In the genomic region with DNA sequence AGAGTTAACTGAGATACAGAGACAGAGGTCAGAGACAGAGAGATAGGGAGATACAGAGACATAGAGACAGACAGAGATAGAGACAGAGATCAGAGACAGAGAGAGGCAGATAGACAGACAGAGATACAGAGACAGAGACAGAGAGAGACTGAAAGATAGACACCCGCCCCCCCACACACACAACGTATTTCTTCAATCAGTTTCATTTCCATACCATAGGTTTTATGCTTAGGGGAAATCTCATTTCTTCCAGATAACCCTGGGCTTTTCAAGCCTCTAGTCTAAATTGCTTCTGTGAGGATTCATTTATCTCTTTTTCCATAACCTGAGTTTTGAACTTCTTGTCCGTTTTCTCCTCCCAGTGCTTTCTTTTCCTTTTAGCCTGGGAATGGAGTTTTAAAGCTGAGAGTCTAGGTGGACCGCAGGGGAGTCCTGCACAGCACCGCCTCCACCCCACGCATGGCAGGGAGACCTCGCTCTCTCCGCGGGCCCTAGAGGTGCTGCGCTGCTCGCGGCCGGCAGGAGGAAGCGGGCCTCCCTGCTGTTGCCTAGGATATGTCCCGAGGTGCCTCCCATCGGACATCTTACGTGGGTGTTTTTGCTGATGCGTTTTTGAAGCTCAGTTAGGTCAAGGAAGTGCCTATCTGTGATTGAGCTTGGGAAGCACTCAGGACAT, we compare ENCODE assay signal across 7 cellular contexts.
DNase-seq lines count a peak whose midpoint lies in the region; ATAC-seq and TF ChIP-seq lines count a peak whose summit lies in the region.

No MANE protein-coding gene starts in this region.

- H3K9ac ChIP-seq in Karpas-422 (ENCODE audit: low read length) (no peak overlapping the region), duodenal mucosa (ENCODE audit: low read depth in 1 of 2, low read length in 2 of 2) (peak overlapping the region in 1 of 2 donors; percentile 5)

- H3K4me2 ChIP-seq in Karpas-422 (ENCODE audit: low read depth, low read length, poor library complexity, severe bottlenecking) = peak overlapping the region; percentile 57

- no peak for TF ChIP-seq CTCF in GM10248 (IDR thresholded peaks at IDR 0.05; ENCODE audit: control extremely low read depth, extremely low read depth, low read depth, missing control alignments)
- no peak for TF ChIP-seq CTCF in WTC11 (IDR thresholded peaks at IDR 0.05)
- no peak for TF ChIP-seq CTCF in stomach (IDR thresholded peaks at IDR 0.05)

- intact Hi-C loops in stomach (cut with DNase I; ENCODE audit: low total_unique reads) = loop anchor here (10.0 kb wide), 1 partner anchor 477 kb away; no protein-coding TSS in a partner anchor

- H3K9me3 Mint-ChIP-seq in WTC11 = peaks cover 6% of the 10 kb centered on the region

- H4K20me1 ChIP-seq in Karpas-422 (ENCODE audit: insufficient read depth, low read depth, low read length) = no peaks in the 10 kb centered on the region

- no peaks in the 10 kb centered on the region for H3K9me2 ChIP-seq in Karpas-422 (replicated peaks; ENCODE audit: insufficient read depth, low read length)

- no peaks in the 10 kb centered on the region for H3K9me3 ChIP-seq in Karpas-422 (ENCODE audit: low read length)
- no peaks in the 10 kb centered on the region for H3K9me3 ChIP-seq in duodenal mucosa (ENCODE audit: control insufficient read depth in 1 of 2, low read length in 2 of 2)
- H3K9me3 ChIP-seq in mesodermal cell (ENCODE audit: control insufficient read depth, low read length) = no peaks in the 10 kb centered on the region
- H3K9me3 ChIP-seq in stomach = no peaks in the 10 kb centered on the region

- no peak for TF ChIP-seq POLR2A in stomach (IDR thresholded peaks at IDR 0.05)

- ATAC-seq in GM21737 (IDR thresholded peaks at IDR 0.05; ENCODE audit: unreplicated experiment) = peak; percentile 74
- ATAC-seq in WTC11 = peak; percentile 82

- H3K27me3 Mint-ChIP-seq in WTC11 (ENCODE audit: low read depth) = peaks cover 51% of the 10 kb centered on the region

- H3K27ac ChIP-seq in Karpas-422 (ENCODE audit: low read length) = no peak overlapping the region
- H3K27ac ChIP-seq in duodenal mucosa (ENCODE audit: low read depth, low read length) = no peak overlapping the region
- H3K27ac ChIP-seq in mesodermal cell (ENCODE audit: low read depth, low read length, severe bottlenecking) = no peak overlapping the region
- peak overlapping the region in 1 of 5 donors; percentile 24 for H3K27ac ChIP-seq in stomach

- peak overlapping the region; percentile 82 for H3K4me3 Mint-ChIP-seq in WTC11

- POLR2A ChIA-PET in GM10248 (lab: Yijun Ruan, JAX) (no interaction called here), WTC11 (lab: Charles Lee) (interaction anchor here (0.7 kb wide), 1 partner anchor 1868 kb away, joined by 5 read pairs; no protein-coding TSS in a partner anchor)

- H3K36me3 ChIP-seq in Karpas-422 (ENCODE audit: insufficient read depth, low read length) (no peaks in the 10 kb centered on the region), duodenal mucosa (ENCODE audit: control insufficient read depth in 1 of 2, insufficient read depth in 2 of 2, low read length in 2 of 2) (no peaks in the 10 kb centered on the region), mesodermal cell (ENCODE audit: control insufficient read depth, insufficient read depth, low read length) (no peaks in the 10 kb centered on the region), stomach (no peaks in the 10 kb centered on the region)

- DNase-seq in GM10248 (ENCODE audit: extremely low spot score) = peak; percentile 47
- DNase-seq in Karpas-422 = peak; percentile 56
- peak; percentile 51 for DNase-seq in WTC11 (ENCODE audit: low spot score)
- DNase-seq in stomach = peak; percentile 56

- 8 to 10% methylated on average over 12 to 15 of the region's 18 CpGs for WGBS in mesodermal cell (ENCODE audit: insufficient coverage in 2 of 2), 2 experiments
- WGBS in stomach, 5 donors = 5 to 8% (median 7%) methylated on average over 18 of the region's 18 CpGs

- no peak overlapping the region for H3K27ac Mint-ChIP-seq in WTC11

- TF ChIP-seq EP300 in stomach (IDR thresholded peaks at IDR 0.05) = no peak

- peaks cover 10% of the 10 kb centered on the region for H3K4me1 Mint-ChIP-seq in WTC11

- no peaks in the 10 kb centered on the region for H3K79me2 ChIP-seq in Karpas-422 (ENCODE audit: low read length)

- no peak overlapping the region for H2AFZ ChIP-seq in Karpas-422 (ENCODE audit: low read length)

- CTCF ChIA-PET in GM10248 (lab: Yijun Ruan, JAX) (interaction anchor here (0.7 to 3.1 kb wide), 20 partner anchors 9 to 496 kb away, joined by 3 to 19 read pairs (median 4); no protein-coding TSS in a partner anchor), WTC11 (lab: Charles Lee) (interaction anchor here (0.6 to 2.5 kb wide), 18 partner anchors 9 to 1402 kb away, joined by 3 to 39 read pairs (median 5); no protein-coding TSS in a partner anchor)

- no peaks in the 10 kb centered on the region for H3K27me3 ChIP-seq in Karpas-422 (ENCODE audit: low read length)
- peaks cover 9 to 35% of the 10 kb centered on the region in 2 donors for H3K27me3 ChIP-seq in duodenal mucosa (ENCODE audit: control insufficient read depth in 1 of 2, insufficient read depth in 2 of 2, low read length in 2 of 2)
- H3K27me3 ChIP-seq in stomach = peaks cover 0 to 17% (median 11%) of the 10 kb centered on the region in 3 donors

- no peaks in the 10 kb centered on the region for H3K36me3 Mint-ChIP-seq in WTC11

- H3K4me3 ChIP-seq in Karpas-422 (ENCODE audit: low read length) (peak overlapping the region; percentile 46; the same call in 1 of the 2 replicates), duodenal mucosa (ENCODE audit: low read depth in 1 of 2, low read length in 2 of 2) (peak overlapping the region; percentile 63 to 66), mesodermal cell (ENCODE audit: extremely low read depth, insufficient read depth, low read length, poor library complexity, severe bottlenecking) (peak overlapping the region; percentile 24), stomach (peak overlapping the region; percentile 21 to 43 (median 34))

- H3K4me1 ChIP-seq in Karpas-422 (ENCODE audit: low read length) (peaks cover 5% of the 10 kb centered on the region; the same call in 1 of the 2 replicates), duodenal mucosa (ENCODE audit: control insufficient read depth in 1 of 2, insufficient read depth in 2 of 2, low read length in 2 of 2) (peaks cover 6 to 11% of the 10 kb centered on the region in 2 donors), mesodermal cell (ENCODE audit: control insufficient read depth, insufficient read depth, low read length, poor library complexity, severe bottlenecking) (peaks cover 5% of the 10 kb centered on the region), stomach (peaks cover 4 to 13% (median 9%) of the 10 kb centered on the region in 4 donors)

TF ChIP-seq in WTC11, 78 proteins besides CTCF, POLR2A, EP300 and RAD21:
- TF ChIP-seq ESRRA (CRISPR knock-in tag; IDR thresholded peaks at IDR 0.05; ENCODE audit: borderline replicate concordance) (no peak), IRF2 (CRISPR knock-in tag; IDR thresholded peaks at IDR 0.05; ENCODE audit: borderline replicate concordance, low read depth) (no peak), ZMAT4 (CRISPR knock-in tag; IDR thresholded peaks at IDR 0.05) (no peak), JUN (CRISPR knock-in tag; IDR thresholded peaks at IDR 0.05) (no peak)
